In the genomic region with DNA sequence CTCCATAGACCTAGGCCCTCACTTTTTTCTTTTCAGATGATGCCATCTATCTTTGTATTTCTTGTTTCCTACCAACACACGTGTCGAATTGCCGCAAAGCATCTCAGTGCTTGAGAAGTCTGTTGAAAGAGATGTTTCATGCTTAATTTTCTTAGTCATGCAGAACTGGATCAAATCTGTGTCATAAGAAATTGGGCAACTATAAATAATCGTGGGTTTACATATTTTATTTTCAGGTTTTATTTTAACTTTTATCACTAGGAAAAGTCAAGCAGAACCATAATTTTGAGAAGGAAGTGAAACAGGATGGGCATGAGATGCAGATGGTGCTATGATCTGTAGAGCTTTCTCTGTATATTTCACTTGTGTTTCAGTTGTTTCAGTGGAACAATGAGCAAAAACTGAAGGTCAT, we compare ENCODE assay signal across 12 cellular contexts.
DNase-seq lines count a peak whose midpoint lies in the region; ATAC-seq, FAIRE-seq and TF ChIP-seq lines count a peak whose summit lies in the region.
"Had no signal": no experiment of that assay in that cellular context is flagged by ENCODE, and none has a peak within 500 bp of the region (broad histone marks: within the 10 kb centered on the region; RNA-seq: fewer than 3 reads in every experiment).

No MANE protein-coding gene starts in this region.

- no peaks in the 10 kb centered on the region for H3K4me1 ChIP-seq in kidney (ENCODE audit: control insufficient read depth in 1 of 2, insufficient read depth in 1 of 2, low read depth in 1 of 2, low read length in 2 of 2)

- no peak overlapping the region for H3K9ac ChIP-seq in kidney (ENCODE audit: low read length in 2 of 2)

- peaks cover 11% of the 10 kb centered on the region for H3K4me1 Mint-ChIP-seq in activated naive CD8-positive, alpha-beta T cell treated with anti-CD3 and anti-CD28 coated beads, Interleukin-2, amount 50 U/mL, for 24 hours
- H3K4me1 Mint-ChIP-seq in activated naive CD8-positive, alpha-beta T cell treated with anti-CD3 and anti-CD28 coated beads for 36 hours, result peaks cover 11% of the 10 kb centered on the region

- no peaks in the 10 kb centered on the region for H3K36me3 ChIP-seq in kidney (ENCODE audit: control insufficient read depth in 1 of 2, insufficient read depth in 2 of 2, low read length in 2 of 2)

- FAIRE-seq in urothelium cell line (lab: Jason Lieb, UNC) (no peak), kidney (lab: Jason Lieb, UNC) (no peak)
- FAIRE-seq: A204.1 had no signal

- no peak overlapping the region for H3K27ac Mint-ChIP-seq in activated naive CD8-positive, alpha-beta T cell treated with anti-CD3 and anti-CD28 coated beads, Interleukin-2, amount 50 U/mL, for 24 hours
- H3K27ac Mint-ChIP-seq in activated naive CD8-positive, alpha-beta T cell treated with anti-CD3 and anti-CD28 coated beads for 36 hours, result no peak overlapping the region
- H3K27ac Mint-ChIP-seq: activated T-cell treated with anti-CD3 and anti-CD28 coated beads, Interleukin-2, amount 50 U/mL, for 24 hours had no signal

- H3K4me3 Mint-ChIP-seq in activated naive CD8-positive, alpha-beta T cell treated with anti-CD3 and anti-CD28 coated beads, Interleukin-2, amount 50 U/mL, for 24 hours, result no peak overlapping the region
- no peak overlapping the region for H3K4me3 Mint-ChIP-seq in activated naive CD8-positive, alpha-beta T cell treated with anti-CD3 and anti-CD28 coated beads for 36 hours
- H3K4me3 Mint-ChIP-seq: activated T-cell treated with anti-CD3 and anti-CD28 coated beads, Interleukin-2, amount 50 U/mL, for 24 hours had no signal

- intact Hi-C loops in kidney (cut with DNase I), result no loop called here

- no peak for TF ChIP-seq CTCF in kidney (IDR thresholded peaks at IDR 0.05; ENCODE audit: borderline replicate concordance, extremely low read depth, insufficient read depth)

- peak; percentile 36 for ATAC-seq in activated naive CD8-positive, alpha-beta T cell treated with anti-CD3 and anti-CD28 coated beads, Interleukin-2, amount 50 U/mL, for 24 hours
- ATAC-seq in HG02571 (IDR thresholded peaks at IDR 0.05; ENCODE audit: unreplicated experiment) (peak; percentile 41), HG03342 (IDR thresholded peaks at IDR 0.05; ENCODE audit: unreplicated experiment) (peak; percentile 70)

- no peak overlapping the region for H3K4me3 ChIP-seq in kidney (ENCODE audit: low read length in 2 of 2)

- H3K27me3 Mint-ChIP-seq in activated naive CD8-positive, alpha-beta T cell treated with anti-CD3 and anti-CD28 coated beads, Interleukin-2, amount 50 U/mL, for 24 hours, result peaks cover 6% of the 10 kb centered on the region
- peaks cover 19% of the 10 kb centered on the region for H3K27me3 Mint-ChIP-seq in activated naive CD8-positive, alpha-beta T cell treated with anti-CD3 and anti-CD28 coated beads for 36 hours

- H3K27ac ChIP-seq in kidney (ENCODE audit: low read depth in 2 of 2, low read length in 2 of 2), result no peak overlapping the region

- no peaks in the 10 kb centered on the region for H3K36me3 Mint-ChIP-seq in activated naive CD8-positive, alpha-beta T cell treated with anti-CD3 and anti-CD28 coated beads, Interleukin-2, amount 50 U/mL, for 24 hours (ENCODE audit: low read depth)
- H3K36me3 Mint-ChIP-seq in activated naive CD8-positive, alpha-beta T cell treated with anti-CD3 and anti-CD28 coated beads for 36 hours, result no peaks in the 10 kb centered on the region

- DNase-seq in activated naive CD8-positive, alpha-beta T cell treated with anti-CD3 and anti-CD28 coated beads, Interleukin-2, amount 50 U/mL, for 24 hours, result no peak
- no peak for DNase-seq in activated naive CD8-positive, alpha-beta T cell treated with anti-CD3 and anti-CD28 coated beads for 36 hours
- DNase-seq in CD1c-positive myeloid dendritic cell (ENCODE audit: extremely low spot score) (no peak), AML-193 (lab: John Stamatoyannopoulos, UW) (no peak), urothelium cell line (ENCODE audit: low spot score) (no peak), kidney (no peak)
- DNase-seq: activated T-cell treated with anti-CD3 and anti-CD28 coated beads, Interleukin-2, amount 50 U/mL, for 24 hours; OCI-M1; T1000 had no signal

- H3K9me3 Mint-ChIP-seq in activated naive CD8-positive, alpha-beta T cell treated with anti-CD3 and anti-CD28 coated beads, Interleukin-2, amount 50 U/mL, for 24 hours, result no peaks in the 10 kb centered on the region
- H3K9me3 Mint-ChIP-seq in activated naive CD8-positive, alpha-beta T cell treated with anti-CD3 and anti-CD28 coated beads for 36 hours, result no peaks in the 10 kb centered on the region
- H3K9me3 Mint-ChIP-seq: activated T-cell treated with anti-CD3 and anti-CD28 coated beads, Interleukin-2, amount 50 U/mL, for 24 hours had no signal

- no peaks in the 10 kb centered on the region for H3K9me3 ChIP-seq in kidney (ENCODE audit: control insufficient read depth in 1 of 2, low read length in 2 of 2)
